Comparison of ENCODE assay signal across 24 cellular contexts in the genomic region with DNA sequence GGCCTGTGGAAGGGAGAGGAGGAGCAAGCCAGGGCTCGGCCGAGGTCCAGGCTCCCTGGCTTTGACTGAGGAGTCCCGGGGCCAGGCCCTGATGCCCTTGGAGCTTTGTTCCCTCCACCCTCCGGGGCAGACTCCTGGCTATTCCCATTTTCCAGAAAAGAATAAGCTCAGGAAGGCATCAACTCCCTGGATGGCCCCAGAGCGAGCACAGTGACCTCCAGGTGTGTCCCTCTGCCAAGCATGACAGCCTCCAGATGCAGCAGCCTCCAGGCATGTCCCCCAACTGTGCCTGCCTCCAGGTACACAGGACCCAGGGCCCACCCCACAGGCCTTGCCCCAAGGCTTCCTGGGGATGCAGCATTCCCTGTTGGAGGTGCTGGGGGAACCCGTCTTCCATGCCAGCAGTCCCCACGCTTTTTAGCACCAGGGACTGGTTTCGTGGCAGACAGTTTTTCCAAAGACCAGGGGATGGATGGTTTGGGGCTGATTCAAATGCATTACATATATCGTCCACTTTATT. TPM values are rescaled to one million over a fixed set of nuclear protein-coding genes. Genes with fewer than 3 reads are reported as not detected.
"Had no signal": no experiment of that assay in that cellular context is flagged by ENCODE, and none has a peak within 500 bp of the region (broad histone marks: within the 10 kb centered on the region; RNA-seq: fewer than 3 reads in every experiment).

No MANE protein-coding gene starts in this region.

- DNase-seq: hypothalamus; immature natural killer cell; lower lobe of right lung; mammary epithelial cell; mesenchymal stem cell; naive thymus-derived CD8-positive, alpha-beta T cell; ovary; retina; stimulated activated CD4-positive, alpha-beta T cell treated with anti-CD3 and anti-CD28 coated beads, Interleukin-1b, Interleukin-23, amount 100 ng/mL, for 48 hours; stimulated activated CD4-positive, alpha-beta T cell treated with anti-CD3 and anti-CD28 coated beads, Interleukin-4, amount 100 ng/mL, for 1 hour; stimulated activated naive B cell treated with anti-CD40 and anti-IgM and Interleukin-4, amounts not matched to agents 10 μg/mL and 1 μg/mL and 100 μg/mL, for 72 hours; stimulated activated naive CD8-positive, alpha-beta T cell treated with anti-CD3 and anti-CD28 coated beads, Interleukin-15, Interleukin-2, amounts not matched to agents 100 U/mL and 50 U/mL, for 24 hours; stomach; testis; thyroid gland; transverse colon had no signal

- H3K27ac ChIP-seq: heart left ventricle, lower lobe of right lung, neural progenitor cell, ovary, right lobe of liver, stomach, testis, thyroid gland, transverse colon, upper lobe of left lung, vagina had no signal

- H3K9ac ChIP-seq: neural progenitor cell had no signal

- H3K9me3 ChIP-seq: heart left ventricle, lower lobe of right lung, ovary, right lobe of liver, stomach, testis, thyroid gland, transverse colon, upper lobe of left lung, vagina had no signal

- H3K36me3 ChIP-seq: lower lobe of right lung, neural progenitor cell, ovary, right lobe of liver, thyroid gland, transverse colon, vagina had no signal

- H3K4me3 ChIP-seq: heart left ventricle, lower lobe of right lung, neural progenitor cell, ovary, right lobe of liver, smooth muscle cell, stomach, testis, thyroid gland, transverse colon, upper lobe of left lung, vagina had no signal

- H3K4me2 ChIP-seq: neural progenitor cell, smooth muscle cell had no signal

- ATAC-seq: left lobe of liver; lower lobe of right lung; naive thymus-derived CD8-positive, alpha-beta T cell; stimulated activated naive B cell treated with anti-CD40 and anti-IgM and Interleukin-4, amounts not matched to agents 10 μg/mL and 1 μg/mL and 100 μg/mL, for 72 hours had no signal

- H2AFZ ChIP-seq: neural progenitor cell had no signal

- H3K27me3 ChIP-seq: neural progenitor cell, ovary, right lobe of liver, testis, thyroid gland, vagina had no signal

- H3K4me1 ChIP-seq: heart left ventricle, lower lobe of right lung, right lobe of liver, stomach, testis, thyroid gland, transverse colon, upper lobe of left lung, vagina had no signal

- FAIRE-seq: islet of Langerhans had no signal

RNA-seq across cellular contexts. Expression of a gene that starts 15.7 kb away (rescaled TPM):
- total RNA-seq: naive thymus-derived CD8-positive, alpha-beta T cell had no signal
- polyA plus RNA-seq: immature natural killer cell; naive thymus-derived CD8-positive, alpha-beta T cell had no signal
